In the genomic region with DNA sequence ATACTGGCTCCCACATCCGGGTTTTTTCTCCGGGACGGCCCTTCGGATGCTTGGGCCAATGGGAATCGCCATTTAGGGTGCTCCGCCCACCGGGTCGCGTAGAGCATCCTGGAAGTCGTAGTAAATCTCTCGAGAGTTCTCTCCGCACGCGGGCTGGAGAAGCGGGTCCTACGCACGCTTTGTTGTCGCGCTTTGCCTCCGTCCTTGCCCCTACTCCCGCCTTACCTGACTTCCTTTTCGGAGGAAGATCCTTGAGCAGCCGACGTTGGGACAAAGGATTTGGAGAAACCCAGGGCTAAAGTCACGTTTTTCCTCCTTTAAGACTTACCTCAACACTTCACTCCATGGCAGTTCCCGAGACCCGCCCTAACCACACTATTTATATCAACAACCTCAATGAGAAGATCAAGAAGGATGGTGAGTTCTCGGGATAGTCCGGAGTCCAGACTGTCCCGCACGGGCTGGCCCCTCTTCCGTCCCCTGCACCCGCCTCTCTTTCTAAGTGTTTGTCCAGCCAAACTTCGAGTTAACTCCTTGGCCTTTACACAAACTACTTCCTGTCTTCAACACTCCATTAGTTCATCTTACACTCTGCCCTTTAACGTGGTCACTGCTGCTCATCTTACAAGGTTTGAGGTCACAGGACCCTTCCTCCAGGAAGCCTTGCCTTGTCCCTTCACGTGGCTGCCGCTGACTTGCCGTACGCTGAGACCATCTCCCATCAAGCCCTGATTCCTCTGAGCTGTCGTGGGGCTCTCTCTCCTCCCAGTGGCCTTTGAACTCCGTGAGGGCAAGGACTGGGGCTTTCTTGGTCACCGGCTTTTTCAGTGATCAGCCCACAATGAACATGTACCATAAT, we compare ENCODE assay signal across 8 cellular contexts. TPM values are rescaled to one million over a fixed set of nuclear protein-coding genes. Genes with fewer than 3 reads are reported as not detected.
A peak's percentile ranks its signal among the peaks of the same experiment; 100 is the strongest.
DNase-seq lines count a peak whose midpoint lies in the region; ATAC-seq, FAIRE-seq and TF ChIP-seq lines count a peak whose summit lies in the region.

A gene (plus strand): TSS at position 139 of the 859 bp plus-strand sequence. CDS start 206 bp downstream, at position 345.

- H4K8ac ChIP-seq in mesendoderm (ENCODE audit: low read depth, low read length) = peak within 1 kb of the TSS; percentile 97

- peak; percentile 48 for ATAC-seq in GM21367 (IDR thresholded peaks at IDR 0.05; ENCODE audit: unreplicated experiment)
- peak; percentile 76 for ATAC-seq in activated CD8-positive, alpha-beta memory T cell treated with anti-CD3 and anti-CD28 coated beads, Interleukin-2, amount 10 ng/mL, durations not matched to agents 7 days and 5 days

- H3K79me1 ChIP-seq in mesendoderm (ENCODE audit: low read length) = peaks cover 6% of the 10 kb centered on the region

- H3K36me3 Mint-ChIP-seq in activated CD8-positive, alpha-beta memory T cell treated with anti-CD3 and anti-CD28 coated beads, Interleukin-2, amount 10 ng/mL, durations not matched to agents 7 days and 5 days = peaks cover 36% of the 10 kb centered on the region
- H3K36me3 Mint-ChIP-seq in endodermal cell (ENCODE audit: low read depth) = peaks cover 32% of the 10 kb centered on the region

- H3K36me3 ChIP-seq in endodermal cell (ENCODE audit: control insufficient read depth, insufficient read depth, low read length) (peaks cover 26% of the 10 kb centered on the region), mesendoderm (ENCODE audit: control insufficient read depth, insufficient read depth, low read length) (peaks cover 2% of the 10 kb centered on the region)

- H2BK15ac ChIP-seq in mesendoderm (replicated peaks; ENCODE audit: low read depth) = no peak within 1 kb of the TSS

- peaks cover 9% of the 10 kb centered on the region for H3K4me1 ChIP-seq in endodermal cell (ENCODE audit: control insufficient read depth, insufficient read depth, low read length)
- H3K4me1 ChIP-seq in mesendoderm (ENCODE audit: control insufficient read depth, low read depth, low read length) = peaks cover 8% of the 10 kb centered on the region

- peak within 1 kb of the TSS; percentile 99 for H3K4me3 ChIP-seq in endodermal cell (ENCODE audit: low read length)
- H3K4me3 ChIP-seq in mesendoderm (ENCODE audit: low read length) = peak within 1 kb of the TSS; percentile 89

- peak within 1 kb of the TSS; percentile 99 for H3K56ac ChIP-seq in mesendoderm (ENCODE audit: low read length)

- peak within 1 kb of the TSS; percentile 97 for H2BK5ac ChIP-seq in mesendoderm (ENCODE audit: low read length)

- H3K4me2 ChIP-seq in mesendoderm (ENCODE audit: low read length) = peak within 1 kb of the TSS; percentile 72

- H3K4me1 Mint-ChIP-seq in activated CD8-positive, alpha-beta memory T cell treated with anti-CD3 and anti-CD28 coated beads, Interleukin-2, amount 10 ng/mL, durations not matched to agents 7 days and 5 days = peaks cover 45% of the 10 kb centered on the region
- peaks cover 20% of the 10 kb centered on the region for H3K4me1 Mint-ChIP-seq in endodermal cell

- H3K4ac ChIP-seq in mesendoderm (ENCODE audit: low read depth, low read length) = peak within 1 kb of the TSS; percentile 100

- H2BK120ac ChIP-seq in mesendoderm (ENCODE audit: low read depth, low read length) = peak within 1 kb of the TSS; percentile 30

- H3K79me2 ChIP-seq in mesendoderm (ENCODE audit: control insufficient read depth, insufficient read depth, low read length) = peaks cover 48% of the 10 kb centered on the region

- peak; percentile 96 for DNase-seq in COLO668 (lab: John Stamatoyannopoulos, UW; ENCODE audit: unreplicated experiment)
- DNase-seq in HTR-8/SVneo (ENCODE audit: insufficient read length, low spot score) = peak; percentile 95
- DNase-seq in NOMO-1 treated with dmso at 0.1 percent for 144 hours (lab: John Stamatoyannopoulos, UW; ENCODE audit: unreplicated experiment) = peak; percentile 93
- DNase-seq in activated CD8-positive, alpha-beta memory T cell treated with anti-CD3 and anti-CD28 coated beads, Interleukin-2, amount 10 ng/mL, durations not matched to agents 7 days and 5 days = peak; percentile 99
- DNase-seq in endodermal cell = peak; percentile 99
- peak; percentile 100 for DNase-seq in mesendoderm
- peak; percentile 85 for DNase-seq in stimulated activated CD8-positive, alpha-beta memory T cell treated with anti-CD3 and anti-CD28 coated beads, Interleukin-15, amount 100 ng/mL, for 24 hours (ENCODE audit: low read depth)

- no peaks in the 10 kb centered on the region for H3K9me3 ChIP-seq in endodermal cell (ENCODE audit: control insufficient read depth, low read length)

- FAIRE-seq in HTR-8/SVneo (lab: Jason Lieb, UNC) = peak; percentile 51

- peak within 1 kb of the TSS; percentile 97 for H3K23ac ChIP-seq in mesendoderm (ENCODE audit: low read length)

- peak within 1 kb of the TSS; percentile 100 for H2AK5ac ChIP-seq in mesendoderm (ENCODE audit: low read length)

- H3K27me3 ChIP-seq in endodermal cell (ENCODE audit: control insufficient read depth, insufficient read depth, low read length, poor library complexity, severe bottlenecking) = no peaks in the 10 kb centered on the region
- H3K27me3 ChIP-seq in mesendoderm (ENCODE audit: insufficient read depth, low read length, poor library complexity) = no peaks in the 10 kb centered on the region

- peak within 1 kb of the TSS; percentile 100 for H4K5ac ChIP-seq in mesendoderm (ENCODE audit: low read length)

- H3K4me3 Mint-ChIP-seq in activated CD8-positive, alpha-beta memory T cell treated with anti-CD3 and anti-CD28 coated beads, Interleukin-2, amount 10 ng/mL, durations not matched to agents 7 days and 5 days = peak within 1 kb of the TSS; percentile 93
- H3K4me3 Mint-ChIP-seq in endodermal cell = peak within 1 kb of the TSS; percentile 84

- no peaks in the 10 kb centered on the region for H3K27me3 Mint-ChIP-seq in activated CD8-positive, alpha-beta memory T cell treated with anti-CD3 and anti-CD28 coated beads, Interleukin-2, amount 10 ng/mL, durations not matched to agents 7 days and 5 days
- H3K27me3 Mint-ChIP-seq in endodermal cell (ENCODE audit: insufficient read depth) = no peaks in the 10 kb centered on the region

- H3K9me3 Mint-ChIP-seq in activated CD8-positive, alpha-beta memory T cell treated with anti-CD3 and anti-CD28 coated beads, Interleukin-2, amount 10 ng/mL, durations not matched to agents 7 days and 5 days (ENCODE audit: low read depth) = no peaks in the 10 kb centered on the region
- no peaks in the 10 kb centered on the region for H3K9me3 Mint-ChIP-seq in endodermal cell

- WGBS in endodermal cell (ENCODE audit: insufficient coverage in 1 of 2, insufficient read length in 1 of 2), 2 experiments = 0% methylated on average over 35 to 42 of the region's 42 CpGs
- no CpG with 5 or more reads among the region's 42 CpGs for WGBS in mesendoderm (ENCODE audit: extremely low coverage, insufficient coverage, low lambda C conversion rate)

- H3K27ac Mint-ChIP-seq in activated CD8-positive, alpha-beta memory T cell treated with anti-CD3 and anti-CD28 coated beads, Interleukin-2, amount 10 ng/mL, durations not matched to agents 7 days and 5 days = peak within 1 kb of the TSS; percentile 100
- H3K27ac Mint-ChIP-seq in endodermal cell = peak within 1 kb of the TSS; percentile 97

- no peak for TF ChIP-seq CTCF in endodermal cell (conservative IDR thresholded peaks at IDR 0.05)

- H3K27ac ChIP-seq in endodermal cell (ENCODE audit: low read depth, low read length) (peak within 1 kb of the TSS; percentile 98), mesendoderm (ENCODE audit: low read depth, low read length) (peak within 1 kb of the TSS; percentile 85)

- CTCF ChIA-PET in activated CD8-positive, alpha-beta memory T cell treated with anti-CD3 and anti-CD28 coated beads, Interleukin-2, amount 10 ng/mL, durations not matched to agents 7 days and 5 days (lab: Charles Lee) = interaction anchor here (0.9 to 6.2 kb wide), 9 partner anchors 20 to 88 kb away, joined by 3 to 43 read pairs (median 5); a partner anchor contains a TSS

- peak within 1 kb of the TSS; percentile 86 for H3K18ac ChIP-seq in mesendoderm (ENCODE audit: low read length)

- H3K9ac ChIP-seq in endodermal cell (ENCODE audit: extremely low read depth, low read length, poor library complexity, severe bottlenecking) (peak within 1 kb of the TSS; percentile 98), mesendoderm (ENCODE audit: low read length) (peak within 1 kb of the TSS; percentile 97)

RNA-seq across cellular contexts. Expression of the gene that starts here (rescaled TPM):
- 100 to 1,000 TPM; 176 to 193 TPM for total RNA-seq in activated CD8-positive, alpha-beta memory T cell treated with anti-CD3 and anti-CD28 coated beads, Interleukin-2, amount 10 ng/mL, durations not matched to agents 7 days and 5 days
- 100 to 1,000 TPM; 160 to 199 TPM for total RNA-seq in endodermal cell
- polyA plus RNA-seq in endodermal cell (2013, experiment 1 of 2) = 206 TPM
- 196 TPM for polyA plus RNA-seq in endodermal cell (2013, experiment 2 of 2)
- polyA plus RNA-seq in mesendoderm (2013, experiment 1 of 2) = 226 TPM
- polyA plus RNA-seq in mesendoderm (2013, experiment 2 of 2) = 225 TPM

Comparison
In these comparisons a context has a peak if more than half of its experiments do, and no peak if none do; other contexts are left out.
1. Peak in every context shown above with its lines: DNase-seq, ATAC-seq, H3K4me3 ChIP-seq and H3K27ac ChIP-seq.